ENCODE assay signal across 5 cellular contexts in genomic region chr6:24822646-24823045, GRCh38. TPM values are rescaled to one million over a fixed set of nuclear protein-coding genes. Genes with fewer than 3 reads are reported as not detected.
"Had no signal": no experiment of that assay in that cellular context is flagged by ENCODE, and none has a peak within 500 bp of the region (broad histone marks: within the 10 kb centered on the region; RNA-seq: fewer than 3 reads in every experiment).

No MANE protein-coding gene starts in this region.

RNA-seq across cellular contexts. Expression of gene ARMH2, which starts 23.9 kb away (rescaled TPM):
- total RNA-seq: activated CD8-positive, alpha-beta memory T cell treated with anti-CD3 and anti-CD28 coated beads for 36 hours; kidney; left ventricle myocardium inferior; mucosa of descending colon; thyroid gland had no signal
